14 cellular contexts compared by ENCODE assay signal in the genomic region with DNA sequence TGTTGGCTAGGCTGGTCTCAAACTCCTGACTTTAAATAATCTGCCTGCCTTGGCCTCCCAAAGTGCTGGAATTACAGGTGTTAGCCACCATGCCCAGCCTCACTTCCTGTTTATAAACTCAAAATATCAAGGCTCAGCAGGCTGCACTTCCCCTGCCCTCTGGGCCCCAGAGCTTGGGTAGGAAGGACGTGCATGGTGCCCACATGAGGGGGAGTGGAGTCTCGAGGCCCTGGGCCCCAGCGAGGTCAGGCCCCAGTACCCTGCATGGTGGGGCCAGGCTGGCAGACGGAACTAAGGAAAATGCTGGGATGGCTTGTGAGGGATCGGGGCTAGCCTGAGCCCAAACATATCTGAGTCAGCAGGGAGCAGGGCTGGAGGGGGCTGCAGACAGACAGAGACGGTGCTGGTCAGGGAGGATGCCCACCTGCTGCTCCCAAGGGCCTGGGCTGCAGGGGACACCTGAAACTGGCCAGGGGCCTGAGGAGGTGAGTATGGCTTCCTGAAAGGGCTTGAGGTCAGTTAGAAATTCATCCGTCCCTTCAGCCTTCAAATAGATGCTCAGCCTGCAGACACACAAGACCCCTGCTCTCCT. TPM values are rescaled to one million over a fixed set of nuclear protein-coding genes. Genes with fewer than 3 reads are reported as not detected.
A peak's percentile ranks its signal among the peaks of the same experiment; 100 is the strongest.
DNase-seq lines count a peak whose midpoint lies in the region; ATAC-seq, FAIRE-seq and TF ChIP-seq lines count a peak whose summit lies in the region.
"Had no signal": no experiment of that assay in that cellular context is flagged by ENCODE, and none has a peak within 500 bp of the region (broad histone marks: within the 10 kb centered on the region; RNA-seq: fewer than 3 reads in every experiment).

No MANE protein-coding gene starts in this region.

- no peaks in the 10 kb centered on the region for H3K27me3 Mint-ChIP-seq in T-helper 2 cell treated with Interferon-gamma antibody and Interleukin-4, amounts not matched to agents 5 μg/mL and 100 μg/mL, for 36 hours (ENCODE audit: low read depth)
- H3K27me3 Mint-ChIP-seq in immature natural killer cell (ENCODE audit: low read depth in 3 of 3) (peaks cover 0 to 1% (median 0%) of the 10 kb centered on the region in 3 donors), GM23338 (ENCODE audit: insufficient read depth, low read depth, poor library complexity) (peaks cover 11% of the 10 kb centered on the region)

- H3K9me3 Mint-ChIP-seq in T-helper 2 cell treated with Interferon-gamma antibody and Interleukin-4, amounts not matched to agents 5 μg/mL and 100 μg/mL, for 36 hours, result no peaks in the 10 kb centered on the region
- H3K9me3 Mint-ChIP-seq in immature natural killer cell (no peaks in the 10 kb centered on the region), GM23338 (no peaks in the 10 kb centered on the region)

- no peaks in the 10 kb centered on the region for H3K36me3 ChIP-seq in GM23338 (ENCODE audit: insufficient read depth)
- H3K36me3 ChIP-seq: BE2C had no signal

- no peaks in the 10 kb centered on the region for H3K36me3 Mint-ChIP-seq in T-helper 2 cell treated with Interferon-gamma antibody and Interleukin-4, amounts not matched to agents 5 μg/mL and 100 μg/mL, for 36 hours (ENCODE audit: low read depth)
- H3K36me3 Mint-ChIP-seq in immature natural killer cell (no peaks in the 10 kb centered on the region), GM23338 (ENCODE audit: low read depth) (no peaks in the 10 kb centered on the region)

- no peak overlapping the region for H3K27ac ChIP-seq in GM23338 (ENCODE audit: low read depth)

- peak; percentile 27 for DNase-seq in CD1c-positive myeloid dendritic cell (ENCODE audit: extremely low spot score)
- no peak for DNase-seq in GM12891 (ENCODE audit: insufficient read length, low spot score)
- DNase-seq in T-helper 2 cell treated with Interferon-gamma antibody and Interleukin-4, amounts not matched to agents 5 μg/mL and 100 μg/mL, for 36 hours (ENCODE audit: low spot score), result no peak
- DNase-seq in immature natural killer cell, result peak; percentile 14 to 36 (median 27)
- DNase-seq in NCI-H774 (lab: John Stamatoyannopoulos, UW), result no peak
- no peak for DNase-seq in erythroblast (lab: John Stamatoyannopoulos, UW)
- DNase-seq in GM23338 (ENCODE audit: low spot score), result no peak
- DNase-seq: activated gamma-delta T cell, cortex of kidney, HCEC 1CT, NCI-H2081, retina had no signal

- no peak for ATAC-seq in GM23338

- no peak for TF ChIP-seq POLR2A in GM12891 (IDR thresholded peaks at IDR 0.05; ENCODE audit: low read depth, low read length)
- TF ChIP-seq POLR2A in erythroblast (IDR thresholded peaks at IDR 0.05; ENCODE audit: low read length), result no peak

- H3F3A ChIP-seq in GM23338 (replicated peaks; ENCODE audit: low read depth), result no peaks in the 10 kb centered on the region

- no peaks in the 10 kb centered on the region for H4K20me1 ChIP-seq in GM23338 (replicated peaks; ENCODE audit: insufficient read depth)

- H3K9me2 ChIP-seq in GM23338 (ENCODE audit: insufficient read depth), result no peaks in the 10 kb centered on the region

- H3K4me2 ChIP-seq in GM23338, result no peak overlapping the region

- no peak overlapping the region for H3K4me3 Mint-ChIP-seq in T-helper 2 cell treated with Interferon-gamma antibody and Interleukin-4, amounts not matched to agents 5 μg/mL and 100 μg/mL, for 36 hours
- H3K4me3 Mint-ChIP-seq in immature natural killer cell, result peak overlapping the region; percentile 7 to 60 (median 38)
- no peak overlapping the region for H3K4me3 Mint-ChIP-seq in GM23338

- no peaks in the 10 kb centered on the region for H3K4me1 ChIP-seq in GM23338 (ENCODE audit: insufficient read depth)

- no peaks in the 10 kb centered on the region for H3K79me2 ChIP-seq in GM23338 (replicated peaks; ENCODE audit: insufficient read depth)

- peaks cover 15% of the 10 kb centered on the region for H3K4me1 Mint-ChIP-seq in T-helper 2 cell treated with Interferon-gamma antibody and Interleukin-4, amounts not matched to agents 5 μg/mL and 100 μg/mL, for 36 hours (ENCODE audit: low read depth)
- H3K4me1 Mint-ChIP-seq in immature natural killer cell (peaks cover 28 to 44% of the 10 kb centered on the region in 2 donors), GM23338 (no peaks in the 10 kb centered on the region)

- no peak for FAIRE-seq in GM12891 (lab: Jason Lieb, UNC)

- peak overlapping the region; percentile 6 for H3K27ac Mint-ChIP-seq in T-helper 2 cell treated with Interferon-gamma antibody and Interleukin-4, amounts not matched to agents 5 μg/mL and 100 μg/mL, for 36 hours
- peak overlapping the region; percentile 74 to 90 (median 84) for H3K27ac Mint-ChIP-seq in immature natural killer cell
- no peak overlapping the region; the same call in 1 of the 2 replicates for H3K27ac Mint-ChIP-seq in GM23338

- no peak for TF ChIP-seq CTCF in GM23338 (conservative IDR thresholded peaks at IDR 0.05; ENCODE audit: low read depth in 2 of 2)

- no peak overlapping the region for H2AFZ ChIP-seq in GM23338

- H3K27me3 ChIP-seq in GM23338 (ENCODE audit: insufficient read depth), result no peaks in the 10 kb centered on the region
- H3K27me3 ChIP-seq: BE2C had no signal

- no peak overlapping the region for H3K4me3 ChIP-seq in GM23338
- H3K4me3 ChIP-seq: lung had no signal

TF ChIP-seq in GM12891, 5 proteins besides CTCF, POLR2A, EP300 and RAD21:
- TF ChIP-seq SPI1 (IDR thresholded peaks at IDR 0.05; ENCODE audit: low read depth, low read length) (peak; percentile 33; the same call in 1 of the 2 replicates), TAF1 (IDR thresholded peaks at IDR 0.05; ENCODE audit: low read depth, low read length) (no peak), PAX5 (IDR thresholded peaks at IDR 0.05; ENCODE audit: insufficient read depth, low read length, severe bottlenecking) (no peak), POLR2AphosphoS5 (IDR thresholded peaks at IDR 0.05; ENCODE audit: low read depth, low read length) (no peak), POU2F2 (IDR thresholded peaks at IDR 0.05; ENCODE audit: low read depth, low read length) (no peak)
TF ChIP-seq in GM12891: peak in this region for 1.

RNA-seq across cellular contexts. Expression of a gene that starts 5.1 kb away (rescaled TPM):
- 0.08 TPM for polyA plus RNA-seq in GM12891 (2012; ENCODE audit: low read depth, missing spikeins)
- polyA plus RNA-seq in immature natural killer cell (under 1 TPM in 1 of 3 donors, not detected in 2; 0.06 TPM), GM23338 (2016; fragmentation: Nextera tagmentation; extraction: Ambion mirVana) (0.31 and 0.57 TPM in 2 replicates)
- total RNA-seq in GM23338 (2014; rRNA removed; shearing (Covaris generic)), result 1.0 and 1.1 TPM in 2 replicates

RNA-seq across cellular contexts. Expression of a gene that starts 50.1 kb away (rescaled TPM):
- 1.4 TPM for polyA plus RNA-seq in GM12891 (2012; ENCODE audit: low read depth, missing spikeins)
- polyA plus RNA-seq in immature natural killer cell, result 1 to 10 TPM in 2 of 3 donors, not detected in 1; 1.1 to 2.7 TPM
- total RNA-seq in GM23338 (2014; rRNA removed; shearing (Covaris generic)), result 3.4 and 4.4 TPM in 2 replicates
- polyA plus RNA-seq in GM23338 (2016; fragmentation: Nextera tagmentation; extraction: Ambion mirVana), result 9.5 and 9.6 TPM in 2 replicates

Comparison
In these comparisons a context has a peak if more than half of its experiments do, and no peak if none do; other contexts are left out.
1. DNase-seq: peak in CD1c-positive myeloid dendritic cell (single experiment) and immature natural killer cell (3 of 3); none in GM12891 (single experiment), T-helper 2 cell treated with Interferon-gamma antibody and Interleukin-4, amounts not matched to agents 5 μg/mL and 100 μg/mL, for 36 hours (single experiment), NCI-H774 (single experiment), erythroblast (0 of 2) and GM23338 (single experiment).
2. H3K4me3 Mint-ChIP-seq: peak in immature natural killer cell (5 of 5); none in T-helper 2 cell treated with Interferon-gamma antibody and Interleukin-4, amounts not matched to agents 5 μg/mL and 100 μg/mL, for 36 hours (single experiment) and GM23338 (single experiment).